In genomic region chr7:65037740-65038678, GRCh38 we compare ENCODE assay signal across 8 cellular contexts. TPM values are rescaled to one million over a fixed set of nuclear protein-coding genes. Genes with fewer than 3 reads are reported as not detected.
A peak's percentile ranks its signal among the peaks of the same experiment; 100 is the strongest.
DNase-seq lines count a peak whose midpoint lies in the region; TF ChIP-seq lines count a peak whose summit lies in the region.

No MANE protein-coding gene starts in this region.

- H3F3A ChIP-seq in neural progenitor cell (ENCODE audit: low read depth): peaks cover 4% of the 10 kb centered on the region

- H3K27me3 Mint-ChIP-seq in activated T-helper 2 cell treated with anti-CD3 and anti-CD28 coated beads, Interferon-gamma antibody, Interleukin-2, Interleukin-4, amounts not matched to agents 10 μg/mL and 5 μg/mL and 100 μg/mL, durations not matched to agents 14 hours and 24 hours and 36 hours (ENCODE audit: low read depth): no peaks in the 10 kb centered on the region
- peaks cover 7% of the 10 kb centered on the region for H3K27me3 Mint-ChIP-seq in neural progenitor cell (ENCODE audit: insufficient read depth, low read depth)

- WGBS in stomach, 5 donors: 2 to 5% (median 3%) methylated on average over 23 to 85 of the region's 92 CpGs

- H3K4me1 ChIP-seq in neural progenitor cell (peaks cover 8% of the 10 kb centered on the region), stomach (peaks cover 0 to 27% (median 16%) of the 10 kb centered on the region in 4 donors)

- DNase-seq in ELR (ENCODE audit: low read depth) (peak; percentile 88), H4 (ENCODE audit: low spot score) (peak; percentile 83), LHCN-M2 (ENCODE audit: low read depth) (peak; percentile 93), RPMI8226 (peak; percentile 97), fibroblast of pulmonary artery (ENCODE audit: low read depth) (peak; percentile 92), neural progenitor cell (ENCODE audit: low spot score) (peak; percentile 97), stomach (peak; percentile 94)
- DNase-seq in activated T-helper 2 cell treated with anti-CD3 and anti-CD28 coated beads, Interferon-gamma antibody, Interleukin-2, Interleukin-4, amounts not matched to agents 10 μg/mL and 5 μg/mL and 100 μg/mL, durations not matched to agents 14 hours and 24 hours and 36 hours (ENCODE audit: low spot score): peak; percentile 85

- H4K20me1 ChIP-seq in neural progenitor cell (ENCODE audit: low read depth): peaks cover 23% of the 10 kb centered on the region

- no peak for TF ChIP-seq CTCF in fibroblast of pulmonary artery (IDR thresholded peaks at IDR 0.05; ENCODE audit: low read length, missing control alignments)
- peak; percentile 41 for TF ChIP-seq CTCF in neural progenitor cell (IDR thresholded peaks at IDR 0.05)
- TF ChIP-seq CTCF in stomach (IDR thresholded peaks at IDR 0.05): no peak

- peaks cover 39% of the 10 kb centered on the region for H3K79me2 ChIP-seq in neural progenitor cell (ENCODE audit: low read depth)

- intact Hi-C loops in activated T-helper 2 cell treated with anti-CD3 and anti-CD28 coated beads, Interferon-gamma antibody, Interleukin-2, Interleukin-4, amounts not matched to agents 10 μg/mL and 5 μg/mL and 100 μg/mL, durations not matched to agents 14 hours and 24 hours and 36 hours (cut with micrococcal nuclease): loop anchor here (1.0 to 10.0 kb wide), 6 partner anchors 32 to 475 kb away; partner anchors contain the start of genes ERV3-1, ZNF107, ZNF138 and ZNF273
- intact Hi-C loops in stomach (cut with DNase I; ENCODE audit: low total_unique reads): no loop called here

- no peak for TF ChIP-seq POLR2A in stomach (IDR thresholded peaks at IDR 0.05)

- H3K27ac ChIP-seq in neural progenitor cell (peak overlapping the region; percentile 97), stomach (peak overlapping the region; percentile 88 to 99 (median 92))

- H3K4me3 Mint-ChIP-seq in activated T-helper 2 cell treated with anti-CD3 and anti-CD28 coated beads, Interferon-gamma antibody, Interleukin-2, Interleukin-4, amounts not matched to agents 10 μg/mL and 5 μg/mL and 100 μg/mL, durations not matched to agents 14 hours and 24 hours and 36 hours (ENCODE audit: low read depth): peak overlapping the region; percentile 74
- peak overlapping the region; percentile 88 for H3K4me3 Mint-ChIP-seq in neural progenitor cell

- peak overlapping the region; percentile 93 for H3K9ac ChIP-seq in neural progenitor cell

- H3K4me3 ChIP-seq in fibroblast of pulmonary artery (replicated peaks; ENCODE audit: low read depth, low read length) (peak overlapping the region; percentile 69), neural progenitor cell (peak overlapping the region; percentile 90), stomach (peak overlapping the region; percentile 78 to 91 (median 81))

- peak overlapping the region; percentile 100 for H2AFZ ChIP-seq in neural progenitor cell (replicated peaks)

- H3K9me3 ChIP-seq in neural progenitor cell (ENCODE audit: low read depth) (no peaks in the 10 kb centered on the region), stomach (no peaks in the 10 kb centered on the region)

- H3K27ac Mint-ChIP-seq in activated T-helper 2 cell treated with anti-CD3 and anti-CD28 coated beads, Interferon-gamma antibody, Interleukin-2, Interleukin-4, amounts not matched to agents 10 μg/mL and 5 μg/mL and 100 μg/mL, durations not matched to agents 14 hours and 24 hours and 36 hours: peak overlapping the region; percentile 70
- no peak overlapping the region for H3K27ac Mint-ChIP-seq in neural progenitor cell

- H3K36me3 Mint-ChIP-seq in activated T-helper 2 cell treated with anti-CD3 and anti-CD28 coated beads, Interferon-gamma antibody, Interleukin-2, Interleukin-4, amounts not matched to agents 10 μg/mL and 5 μg/mL and 100 μg/mL, durations not matched to agents 14 hours and 24 hours and 36 hours (ENCODE audit: low read depth): peaks cover 3% of the 10 kb centered on the region
- H3K36me3 Mint-ChIP-seq in neural progenitor cell: peaks cover 8% of the 10 kb centered on the region

- H3K36me3 ChIP-seq in neural progenitor cell (no peaks in the 10 kb centered on the region), stomach (no peaks in the 10 kb centered on the region)

- peak overlapping the region; percentile 65 for H3K4me2 ChIP-seq in neural progenitor cell

- peaks cover 16% of the 10 kb centered on the region for H3K4me1 Mint-ChIP-seq in activated T-helper 2 cell treated with anti-CD3 and anti-CD28 coated beads, Interferon-gamma antibody, Interleukin-2, Interleukin-4, amounts not matched to agents 10 μg/mL and 5 μg/mL and 100 μg/mL, durations not matched to agents 14 hours and 24 hours and 36 hours (ENCODE audit: low read depth)
- H3K4me1 Mint-ChIP-seq in neural progenitor cell: peaks cover 11% of the 10 kb centered on the region

- H3K27me3 ChIP-seq in neural progenitor cell (no peaks in the 10 kb centered on the region), stomach (no peaks in the 10 kb centered on the region)

- H3K9me3 Mint-ChIP-seq in activated T-helper 2 cell treated with anti-CD3 and anti-CD28 coated beads, Interferon-gamma antibody, Interleukin-2, Interleukin-4, amounts not matched to agents 10 μg/mL and 5 μg/mL and 100 μg/mL, durations not matched to agents 14 hours and 24 hours and 36 hours: no peaks in the 10 kb centered on the region
- no peaks in the 10 kb centered on the region for H3K9me3 Mint-ChIP-seq in neural progenitor cell

- no peak for TF ChIP-seq EP300 in stomach (IDR thresholded peaks at IDR 0.05)

RNA-seq across cellular contexts. Expression of gene ERV3-1, which starts 31.5 kb away (rescaled TPM):
- 5.6 and 5.9 TPM in 2 replicates for total RNA-seq in H4 (2014; rRNA removed; shearing (Covaris generic))
- total RNA-seq in LHCN-M2 (2014; rRNA removed) (13.7 and 19.3 TPM in 2 replicates), neural progenitor cell (ENCODE audit: low replicate concordance) (44.6 and 50.0 TPM in 2 replicates), stomach (10 to 100 TPM in 3 of 5 donors, 1 to 10 TPM in 2; 1.4 to 22.8 (median 12.5) TPM)
- 7.8 TPM for polyA plus RNA-seq in LHCN-M2 (2012)
- total RNA-seq in activated T-helper 2 cell treated with anti-CD3 and anti-CD28 coated beads, Interferon-gamma antibody, Interleukin-2, Interleukin-4, amounts not matched to agents 10 μg/mL and 5 μg/mL and 100 μg/mL, durations not matched to agents 14 hours and 24 hours and 36 hours: 9.7 and 9.8 TPM in 2 replicates
- polyA plus RNA-seq in stomach: 1 to 10 TPM; 3.5 to 4.0 (median 3.7) TPM

RNA-seq across cellular contexts. Expression of gene ZNF117, which starts 47.2 kb away (rescaled TPM):
- 0.70 and 1.8 TPM in 2 replicates for total RNA-seq in H4 (2014; rRNA removed; shearing (Covaris generic))
- total RNA-seq in LHCN-M2 (2014; rRNA removed) (8.4 and 9.9 TPM in 2 replicates), neural progenitor cell (ENCODE audit: low replicate concordance) (35.8 and 71.6 TPM in 2 replicates), stomach (10 to 100 TPM in 4 of 5 donors, 1 to 10 TPM in 1; 7.8 to 47.3 (median 15.6) TPM)
- polyA plus RNA-seq in LHCN-M2 (2012): 1.6 TPM
- total RNA-seq in activated T-helper 2 cell treated with anti-CD3 and anti-CD28 coated beads, Interferon-gamma antibody, Interleukin-2, Interleukin-4, amounts not matched to agents 10 μg/mL and 5 μg/mL and 100 μg/mL, durations not matched to agents 14 hours and 24 hours and 36 hours: 3.3 and 3.5 TPM in 2 replicates
- polyA plus RNA-seq in stomach: 1 to 10 TPM; 1.1 to 7.5 (median 1.2) TPM

Comparison
In these comparisons a context has a peak if more than half of its experiments do, and no peak if none do; other contexts are left out.
1. Peak in every context shown above with its lines: DNase-seq, H3K4me3 ChIP-seq and H3K27ac ChIP-seq.